In genomic region chr7:112207765-112208164, GRCh38 we compare ENCODE assay signal across 10 cellular contexts. TPM values are rescaled to one million over a fixed set of nuclear protein-coding genes. Genes with fewer than 3 reads are reported as not detected.
DNase-seq lines count a peak whose midpoint lies in the region; ATAC-seq and TF ChIP-seq lines count a peak whose summit lies in the region.
"Had no signal": no experiment of that assay in that cellular context is flagged by ENCODE, and none has a peak within 500 bp of the region (broad histone marks: within the 10 kb centered on the region; RNA-seq: fewer than 3 reads in every experiment).

No MANE protein-coding gene starts in this region.

- H3K27me3 ChIP-seq in fibroblast of lung (ENCODE audit: control insufficient read depth, insufficient read depth, low read length) (no peaks in the 10 kb centered on the region), psoas muscle (ENCODE audit: insufficient read depth in 3 of 3, low read length in 2 of 3) (no peaks in the 10 kb centered on the region)

- H4K20me1 ChIP-seq in fibroblast of lung (ENCODE audit: control insufficient read depth, extremely low read depth, insufficient read depth, low read length), result no peaks in the 10 kb centered on the region

- peaks cover 27% of the 10 kb centered on the region for H3K27me3 Mint-ChIP-seq in activated CD4-positive, alpha-beta T cell treated with anti-CD3 and anti-CD28 coated beads, Interleukin-2, amount 10 ng/mL, durations not matched to agents 24 days and 14 days

- H3K4me1 Mint-ChIP-seq in activated CD4-positive, alpha-beta T cell treated with anti-CD3 and anti-CD28 coated beads, Interleukin-2, amount 10 ng/mL, durations not matched to agents 24 days and 14 days, result peaks cover 30% of the 10 kb centered on the region

- H3K27ac Mint-ChIP-seq in activated CD4-positive, alpha-beta T cell treated with anti-CD3 and anti-CD28 coated beads, Interleukin-2, amount 10 ng/mL, durations not matched to agents 24 days and 14 days, result no peak overlapping the region

- 95% methylated on average over 6 of the region's 6 CpGs for WGBS in psoas muscle, 3 donors

- peak overlapping the region; percentile 100 for H3K4me3 ChIP-seq in SK-N-MC
- peak overlapping the region in 2 of 4 experiments; percentile 80 to 100 for H3K4me3 ChIP-seq in fibroblast of lung (replicated peaks in 1 of 4; ENCODE audit: control extremely low read depth in 1 of 4, insufficient read depth in 1 of 4, low read depth in 3 of 4, low read length in 4 of 4)
- peak overlapping the region; percentile 86 for H3K4me3 ChIP-seq in psoas muscle

- H3K79me2 ChIP-seq in fibroblast of lung (ENCODE audit: control insufficient read depth, insufficient read depth, low read length), result peaks cover 40% of the 10 kb centered on the region

- H3K4me1 ChIP-seq in fibroblast of lung (ENCODE audit: control insufficient read depth, extremely low read depth, insufficient read depth, low read length) (peaks cover 2% of the 10 kb centered on the region), psoas muscle (peaks cover 24% of the 10 kb centered on the region)

- H3K4me3 Mint-ChIP-seq in activated CD4-positive, alpha-beta T cell treated with anti-CD3 and anti-CD28 coated beads, Interleukin-2, amount 10 ng/mL, durations not matched to agents 24 days and 14 days, result peak overlapping the region; percentile 91

- intact Hi-C loops in activated CD4-positive, alpha-beta T cell treated with anti-CD3 and anti-CD28 coated beads, Interleukin-2, amount 10 ng/mL, durations not matched to agents 24 days and 14 days (cut with micrococcal nuclease), result loop anchor here (2.0 to 10.0 kb wide), 3 partner anchors 183 to 645 kb away; partner anchors contain the start of gene IMMP2L
- intact Hi-C loops in psoas muscle (cut with DNase I), result loop anchor here (5.0 to 10.0 kb wide), 5 partner anchors 75 to 277 kb away; partner anchors contain the start of gene LSMEM1 (in 1 of the 2)

- H3K27ac ChIP-seq in SK-N-MC (no peak overlapping the region), fibroblast of lung (ENCODE audit: insufficient read depth, low read length) (no peak overlapping the region), psoas muscle (no peak overlapping the region), substantia nigra (ENCODE audit: low read depth, low read length, poor library complexity, severe bottlenecking) (no peak overlapping the region)

- H3K9me3 Mint-ChIP-seq in activated CD4-positive, alpha-beta T cell treated with anti-CD3 and anti-CD28 coated beads, Interleukin-2, amount 10 ng/mL, durations not matched to agents 24 days and 14 days, result no peaks in the 10 kb centered on the region

- ATAC-seq in psoas muscle (no peak), HG02763 (IDR thresholded peaks at IDR 0.05; ENCODE audit: unreplicated experiment) (no peak)

- H2AFZ ChIP-seq in fibroblast of lung (ENCODE audit: low read length), result no peak overlapping the region

- no peaks in the 10 kb centered on the region for H3K36me3 Mint-ChIP-seq in activated CD4-positive, alpha-beta T cell treated with anti-CD3 and anti-CD28 coated beads, Interleukin-2, amount 10 ng/mL, durations not matched to agents 24 days and 14 days (ENCODE audit: low read depth)

- H3K9ac ChIP-seq in SK-N-MC (ENCODE audit: insufficient read length), result peak overlapping the region; percentile 88
- no peak overlapping the region for H3K9ac ChIP-seq in fibroblast of lung (ENCODE audit: insufficient read depth, low read length)

- H3K9me3 ChIP-seq in SK-N-MC (ENCODE audit: low read depth, low read length) (no peaks in the 10 kb centered on the region), fibroblast of lung (ENCODE audit: control insufficient read depth, insufficient read depth, low read depth, low read length) (no peaks in the 10 kb centered on the region), psoas muscle (no peaks in the 10 kb centered on the region)

- no peak for DNase-seq in activated CD4-positive, alpha-beta T cell treated with anti-CD3 and anti-CD28 coated beads, Interleukin-2, amount 10 ng/mL, durations not matched to agents 24 days and 14 days
- no peak for DNase-seq in activated CD4-positive, alpha-beta T cell treated with anti-CD3 and anti-CD28 coated beads for 48 hours
- DNase-seq in SK-N-MC (ENCODE audit: low read depth, low spot score) (no peak), fibroblast of lung (ENCODE audit: low read depth in 2 of 2) (no peak), psoas muscle (no peak), substantia nigra (lab: John Stamatoyannopoulos, UW) (no peak), NCI-H524 (lab: John Stamatoyannopoulos, UW) (no peak)
- DNase-seq: anterior cingulate cortex, posterior cingulate gyrus had no signal

- peak overlapping the region; percentile 90 for H3K4me2 ChIP-seq in fibroblast of lung (ENCODE audit: extremely low read depth, insufficient read depth, low read length)

- H3K36me3 ChIP-seq in SK-N-MC (ENCODE audit: insufficient read depth, low read length) (no peaks in the 10 kb centered on the region), fibroblast of lung (ENCODE audit: control insufficient read depth, insufficient read depth, low read length) (no peaks in the 10 kb centered on the region), psoas muscle (ENCODE audit: insufficient read depth in 1 of 2, low read depth in 1 of 2) (no peaks in the 10 kb centered on the region)

- TF ChIP-seq CTCF in fibroblast of lung (conservative IDR thresholded peaks at IDR 0.05 in 1 of 2, IDR thresholded peaks at IDR 0.05 in 1 of 2; ENCODE audit: low read depth in 1 of 2, low read length in 2 of 2), result no peak
- no peak for TF ChIP-seq CTCF in psoas muscle (IDR thresholded peaks at IDR 0.05)

RNA-seq across cellular contexts. Expression of gene ZNF277, which starts 1.3 kb away (rescaled TPM):
- 10.1 and 13.7 TPM in 2 replicates for total RNA-seq in activated CD4-positive, alpha-beta T cell treated with anti-CD3 and anti-CD28 coated beads, Interleukin-2, amount 10 ng/mL, durations not matched to agents 24 days and 14 days
- total RNA-seq in fibroblast of lung (66.6 and 83.0 TPM in 2 replicates), psoas muscle (10 to 100 TPM; 10.0 to 13.3 (median 12.0) TPM)
- polyA plus RNA-seq in fibroblast of lung (16.8 and 23.1 TPM in 2 replicates), psoas muscle (10 to 100 TPM in 1 of 3 donors, 1 to 10 TPM in 2; 6.9 to 16.7 (median 8.9) TPM)
- 12.4 and 15.8 TPM in 2 replicates for polyA plus RNA-seq in fibroblast of lung (2012)
- 0.30 and 3.0 TPM in 2 replicates for polyA minus RNA-seq in fibroblast of lung (ENCODE audit: low replicate concordance)

RNA-seq across cellular contexts. Expression of gene DOCK4, which starts 1.6 kb away (rescaled TPM):
- total RNA-seq in activated CD4-positive, alpha-beta T cell treated with anti-CD3 and anti-CD28 coated beads, Interleukin-2, amount 10 ng/mL, durations not matched to agents 24 days and 14 days, result 0.33 and 0.89 TPM in 2 replicates
- total RNA-seq in fibroblast of lung (30.3 and 39.3 TPM in 2 replicates), psoas muscle (10 to 100 TPM in 2 of 4 donors, 1 to 10 TPM in 2; 7.1 to 12.7 (median 10.9) TPM)
- polyA plus RNA-seq in fibroblast of lung (20.8 and 31.9 TPM in 2 replicates), psoas muscle (1 to 10 TPM; 1.8 to 4.2 (median 3.9) TPM)
- 12.9 and 14.5 TPM in 2 replicates for polyA plus RNA-seq in fibroblast of lung (2012)
- 18.3 and 22.5 TPM in 2 replicates for polyA minus RNA-seq in fibroblast of lung (ENCODE audit: low replicate concordance)
